29 cellular contexts compared by ENCODE assay signal in genomic region chr1:7285856-7286454, GRCh38.
"Had no signal": no experiment of that assay in that cellular context is flagged by ENCODE, and none has a peak within 500 bp of the region (broad histone marks: within the 10 kb centered on the region; RNA-seq: fewer than 3 reads in every experiment).

No MANE protein-coding gene starts in this region.

- H3K4me1 ChIP-seq: left lung, tibial nerve had no signal

- FAIRE-seq: islet of Langerhans, kidney had no signal

- H3K27me3 ChIP-seq: left lung, ovary, right atrium auricular region, tibial nerve, vagina had no signal

- DNase-seq: hippocampal formation; immature natural killer cell; kidney; left colon; left lung; mesendoderm; naive B cell; occipital lobe; ovary; stimulated activated CD4-positive, alpha-beta T cell treated with anti-CD3 and anti-CD28 coated beads, Interleukin-12 subunit alpha, Interleukin-12 subunit beta, amount 100 ng/mL, for 4 hours; stimulated activated CD4-positive, alpha-beta T cell treated with anti-CD3 and anti-CD28 coated beads, Interleukin-15, amount 100 ng/mL, for 24 hours; stimulated activated CD4-positive, alpha-beta T cell treated with anti-CD3 and anti-CD28 coated beads, Interleukin-2, amount 100 ng/mL, for 24 hours; stimulated activated CD4-positive, alpha-beta T cell treated with anti-CD3 and anti-CD28 coated beads, Interleukin-4, amount 100 ng/mL, for 1 hour; stimulated activated naive CD4-positive, alpha-beta T cell; stimulated activated naive CD8-positive, alpha-beta T cell treated with anti-CD3 and anti-CD28 coated beads, Interleukin-15, amount 100 ng/mL, for 72 hours; substantia nigra had no signal

- H3K36me3 Mint-ChIP-seq: immature natural killer cell; mesothelial cell of epicardium; naive B cell; natural killer cell treated with Interleukin-12 subunit alpha and Interleukin-12 subunit beta and Interleukin-15 and Interleukin-18, amount 100 ng/mL, for 72 hours; type B pancreatic cell had no signal

- H3K4me3 ChIP-seq: left lung, lung, ovary, right atrium auricular region, skin epidermis, tibial nerve, vagina had no signal

- H3K36me3 ChIP-seq: left lung, neutrophil, ovary, right atrium auricular region, tibial nerve, vagina had no signal

- H3K27ac ChIP-seq: left lung, neutrophil, ovary, right atrium auricular region, skin epidermis, tibial nerve, vagina had no signal

- H3K9me3 ChIP-seq: left lung, neutrophil, ovary, right atrium auricular region, vagina had no signal

- H3K4me3 Mint-ChIP-seq: immature natural killer cell; mesothelial cell of epicardium; naive B cell; natural killer cell treated with Interleukin-12 subunit alpha and Interleukin-12 subunit beta and Interleukin-15 and Interleukin-18, amount 100 ng/mL, for 72 hours; neural crest cell; stimulated activated naive CD8-positive, alpha-beta T cell treated with anti-CD3 and anti-CD28 coated beads, Interleukin-15, amount 100 ng/mL, for 72 hours; type B pancreatic cell had no signal

- H3K27ac Mint-ChIP-seq: immature natural killer cell; mesothelial cell of epicardium; natural killer cell treated with Interleukin-12 subunit alpha and Interleukin-12 subunit beta and Interleukin-15 and Interleukin-18, amount 100 ng/mL, for 72 hours; progenitor cell of endocrine pancreas; stimulated activated naive CD8-positive, alpha-beta T cell treated with anti-CD3 and anti-CD28 coated beads, Interleukin-15, amount 100 ng/mL, for 72 hours; type B pancreatic cell had no signal

- H3K4me1 Mint-ChIP-seq: immature natural killer cell; mesothelial cell of epicardium; naive B cell; neural crest cell; stimulated activated naive CD8-positive, alpha-beta T cell treated with anti-CD3 and anti-CD28 coated beads, Interleukin-15, amount 100 ng/mL, for 72 hours had no signal

- H3K9me3 Mint-ChIP-seq: natural killer cell treated with Interleukin-12 subunit alpha and Interleukin-12 subunit beta and Interleukin-15 and Interleukin-18, amount 100 ng/mL, for 72 hours; neural crest cell; stimulated activated naive CD8-positive, alpha-beta T cell treated with anti-CD3 and anti-CD28 coated beads, Interleukin-15, amount 100 ng/mL, for 72 hours; type B pancreatic cell had no signal

- ATAC-seq: left colon; left lung; natural killer cell treated with Interleukin-12 subunit alpha and Interleukin-12 subunit beta and Interleukin-15 and Interleukin-18, amount 100 ng/mL, for 72 hours; sciatic nerve; stimulated activated naive CD8-positive, alpha-beta T cell treated with anti-CD3 and anti-CD28 coated beads, Interleukin-15, amount 100 ng/mL, for 72 hours had no signal
